Comparison of ENCODE assay signal across 10 cellular contexts in the genomic region with DNA sequence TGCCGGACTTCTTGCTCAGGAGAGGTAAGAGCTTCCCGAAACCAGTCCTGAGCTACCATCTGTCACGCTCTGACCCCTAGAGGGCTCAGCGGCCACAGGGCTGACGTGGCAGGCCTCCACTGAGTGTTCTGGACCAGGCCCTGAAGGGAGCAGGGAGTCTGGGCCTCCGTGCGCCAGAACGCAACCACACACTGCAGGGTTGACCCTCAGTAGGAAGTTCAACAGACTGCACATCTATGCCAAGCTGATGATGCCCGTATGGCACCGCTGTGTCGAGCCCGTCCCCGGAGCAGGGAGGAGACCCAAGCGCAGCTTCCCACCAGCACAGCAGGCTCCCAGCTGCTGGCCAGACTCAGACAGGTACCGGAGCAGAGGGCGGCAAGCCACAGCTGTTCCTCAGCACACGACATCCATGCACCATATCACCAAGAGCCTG. TPM values are rescaled to one million over a fixed set of nuclear protein-coding genes. Genes with fewer than 3 reads are reported as not detected.
A peak's percentile ranks its signal among the peaks of the same experiment; 100 is the strongest.
DNase-seq lines count a peak whose midpoint lies in the region; ATAC-seq and TF ChIP-seq lines count a peak whose summit lies in the region.
"Had no signal": no experiment of that assay in that cellular context is flagged by ENCODE, and none has a peak within 500 bp of the region (broad histone marks: within the 10 kb centered on the region; RNA-seq: fewer than 3 reads in every experiment).

No MANE protein-coding gene starts in this region.

- peaks cover 0 to 71% of the 10 kb centered on the region in 2 donors for H3K4me1 ChIP-seq in right atrium auricular region
- H3K4me1 ChIP-seq in suprapubic skin, result no peaks in the 10 kb centered on the region
- H3K4me1 ChIP-seq: HAP-1 had no signal

- ATAC-seq in T-helper 17 cell (no peak), GM21423 (IDR thresholded peaks at IDR 0.05; ENCODE audit: unreplicated experiment) (no peak)

- H3K36me3 ChIP-seq in right atrium auricular region (no peaks in the 10 kb centered on the region), suprapubic skin (no peaks in the 10 kb centered on the region)
- H3K36me3 ChIP-seq: HAP-1 had no signal

- H3K27ac Mint-ChIP-seq in T-helper 17 cell, result no peak overlapping the region

- H3K36me3 Mint-ChIP-seq in T-helper 17 cell (ENCODE audit: low read depth), result no peaks in the 10 kb centered on the region

- 85% methylated on average over 4 of the region's 17 CpGs for WGBS in suprapubic skin

- DNase-seq in activated CD4-positive, alpha-beta T cell treated with anti-CD3 and anti-CD28 coated beads for 1 hour, result peak; percentile 2
- DNase-seq in activated CD4-positive, alpha-beta T cell treated with anti-CD3 and anti-CD28 coated beads for 48 hours, result no peak
- DNase-seq in T-helper 17 cell (peak in 2 of 3 donors; percentile 3 to 4), right atrium auricular region (ENCODE audit: low spot score) (no peak), suprapubic skin (ENCODE audit: low spot score in 2 of 2) (peak; percentile 30 to 69), midbrain (lab: John Stamatoyannopoulos, UW) (no peak), DMS79 treated with DMSO at 0.1 percent for 48 hours (lab: John Stamatoyannopoulos, UW) (no peak)
- DNase-seq: foreskin fibroblast had no signal

- H3K9me3 ChIP-seq in T-helper 17 cell (ENCODE audit: control insufficient read depth, low read length, poor library complexity, severe bottlenecking) (no peaks in the 10 kb centered on the region), right atrium auricular region (no peaks in the 10 kb centered on the region), suprapubic skin (no peaks in the 10 kb centered on the region)
- H3K9me3 ChIP-seq: HAP-1 had no signal

- TF ChIP-seq POLR2A in suprapubic skin (IDR thresholded peaks at IDR 0.05), result no peak

- H3K27me3 Mint-ChIP-seq in T-helper 17 cell, result peaks cover 30% of the 10 kb centered on the region

- H3K4me1 Mint-ChIP-seq in T-helper 17 cell, result no peaks in the 10 kb centered on the region

- H3K27me3 ChIP-seq in right atrium auricular region (no peaks in the 10 kb centered on the region), suprapubic skin (no peaks in the 10 kb centered on the region)

- H3K27ac ChIP-seq in right atrium auricular region, result peak overlapping the region; percentile 84 to 91
- H3K27ac ChIP-seq in suprapubic skin, result no peak overlapping the region

- H3K4me3 ChIP-seq in right atrium auricular region, result no peak overlapping the region
- H3K4me3 ChIP-seq in suprapubic skin, result no peak overlapping the region
- H3K4me3 ChIP-seq: HAP-1 had no signal

- TF ChIP-seq EP300 in suprapubic skin (IDR thresholded peaks at IDR 0.05), result no peak

- no peak overlapping the region for H3K4me3 Mint-ChIP-seq in T-helper 17 cell

- TF ChIP-seq CTCF in right atrium auricular region (IDR thresholded peaks at IDR 0.05), result no peak
- TF ChIP-seq CTCF in suprapubic skin (IDR thresholded peaks at IDR 0.05), result no peak

RNA-seq across cellular contexts. Expression of gene CAMK2B, which starts 39.2 kb away (rescaled TPM):
- total RNA-seq in T-helper 17 cell, result under 1 TPM in 1 of 2 donors, not detected in 1; 0.31 TPM
- 10 to 100 TPM; 79.9 to 84.7 TPM for total RNA-seq in right atrium auricular region
- 1 to 10 TPM in 2 of 4 donors, under 1 TPM in 2; 0.89 to 5.1 (median 1.2) TPM for total RNA-seq in suprapubic skin

Comparison
In these comparisons a context has a peak if more than half of its experiments do, and no peak if none do; other contexts are left out.
1. DNase-seq: peak in activated CD4-positive, alpha-beta T cell treated with anti-CD3 and anti-CD28 coated beads for 1 hour (single experiment), T-helper 17 cell (2 of 3) and suprapubic skin (2 of 2); none in activated CD4-positive, alpha-beta T cell treated with anti-CD3 and anti-CD28 coated beads for 48 hours (single experiment), right atrium auricular region (single experiment), midbrain (single experiment) and DMS79 treated with DMSO at 0.1 percent for 48 hours (single experiment).
2. RNA of gene CAMK2B, which starts 39.2 kb away (total RNA-seq): 79.9 to 84.7 TPM in right atrium auricular region; 0.89 to 5.1 TPM in suprapubic skin and 0.31 TPM in T-helper 17 cell; every median in the first group is over 10 times any median in the second.